Comparison of ENCODE assay signal across 11 cellular contexts in the genomic region with DNA sequence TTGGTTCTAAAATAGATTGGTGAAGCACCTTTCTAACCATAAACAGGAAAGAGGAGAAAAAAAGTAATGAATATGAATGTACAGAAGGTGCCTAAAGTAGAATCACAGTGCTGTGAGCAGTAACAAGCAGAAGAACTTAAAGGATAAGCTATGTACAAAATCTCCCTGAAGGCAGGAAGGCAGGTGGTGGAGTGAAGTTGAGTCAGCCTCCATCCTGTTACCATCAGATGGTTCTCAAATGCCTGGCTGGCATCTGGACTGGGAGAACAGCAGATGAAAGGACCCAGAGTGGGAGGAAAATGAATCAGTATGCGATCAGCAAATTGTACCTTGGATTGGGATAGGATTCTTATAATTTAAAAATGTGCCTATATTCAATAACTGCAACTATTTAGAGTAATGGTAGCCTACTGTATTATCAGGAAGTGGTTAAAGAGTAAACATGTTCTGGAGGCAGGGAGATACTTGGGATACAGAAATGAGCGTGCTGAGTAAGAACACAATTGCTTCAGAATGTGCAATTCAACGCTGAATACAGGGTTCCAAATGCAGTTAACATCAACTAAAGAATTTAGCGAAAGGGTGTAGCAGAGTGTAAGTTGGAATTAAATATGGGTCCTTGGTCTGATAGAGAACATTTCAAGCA. TPM values are rescaled to one million over a fixed set of nuclear protein-coding genes. Genes with fewer than 3 reads are reported as not detected.
DNase-seq lines count a peak whose midpoint lies in the region; ATAC-seq and TF ChIP-seq lines count a peak whose summit lies in the region.
"Had no signal": no experiment of that assay in that cellular context is flagged by ENCODE, and none has a peak within 500 bp of the region (broad histone marks: within the 10 kb centered on the region; RNA-seq: fewer than 3 reads in every experiment).

No MANE protein-coding gene starts in this region.

- no peak for DNase-seq in stimulated activated naive CD8-positive, alpha-beta T cell treated with anti-CD3 and anti-CD28 coated beads, Interleukin-15, amount 100 ng/mL, for 72 hours
- DNase-seq in ascending aorta (ENCODE audit: low spot score in 2 of 2) (no peak), mesenchymal stem cell (no peak)
- no peak for DNase-seq in activated CD4-positive, alpha-beta T cell treated with anti-CD3 and anti-CD28 coated beads, Interleukin-2, amount 50 U/mL, for 48 hours
- DNase-seq in stimulated activated CD4-positive, alpha-beta T cell treated with anti-CD3 and anti-CD28 coated beads, Interleukin-2, amount 100 ng/mL, for 24 hours, result no peak
- DNase-seq: activated CD4-positive, alpha-beta T cell treated with anti-CD3 and anti-CD28 coated beads for 4 hours; right lobe of liver had no signal

- 89% methylated on average over 2 of the region's 4 CpGs for WGBS in mesenchymal stem cell

- H2AFZ ChIP-seq in mesenchymal stem cell (ENCODE audit: low read depth, low read length), result no peak overlapping the region

- H3K27me3 ChIP-seq in ascending aorta (no peaks in the 10 kb centered on the region), mesenchymal stem cell (ENCODE audit: control insufficient read depth in 1 of 2, insufficient read depth in 1 of 2, low read length in 2 of 2) (no peaks in the 10 kb centered on the region)
- H3K27me3 ChIP-seq: right lobe of liver had no signal

- intact Hi-C loops in ascending aorta (cut with DNase I), result loop anchor here (5.0 kb wide), 3 partner anchors 44 to 344 kb away; a partner anchor contains a TSS

- H2BK5ac ChIP-seq in mesenchymal stem cell (ENCODE audit: low read depth, low read length, poor library complexity, severe bottlenecking), result no peak overlapping the region

- no peak overlapping the region for H3K18ac ChIP-seq in mesenchymal stem cell (ENCODE audit: low read depth in 1 of 2, low read length in 2 of 2)

- no peak overlapping the region for H3K14ac ChIP-seq in mesenchymal stem cell (ENCODE audit: low read length in 2 of 2)

- peak overlapping the region; percentile 87 for H3K4me3 Mint-ChIP-seq in stimulated activated naive CD8-positive, alpha-beta T cell treated with anti-CD3 and anti-CD28 coated beads, Interleukin-15, Interleukin-2, amounts not matched to agents 100 ng/mL and 50 ng/mL, for 24 hours
- peak overlapping the region in 1 of 2 donors; percentile 36 for H3K4me3 Mint-ChIP-seq in stimulated activated naive CD8-positive, alpha-beta T cell treated with anti-CD3 and anti-CD28 coated beads, Interleukin-15, amount 100 ng/mL, for 72 hours

- no peak overlapping the region for H3K4ac ChIP-seq in mesenchymal stem cell (ENCODE audit: low read depth in 1 of 2, low read length in 2 of 2)

- peak overlapping the region in 1 of 2 donors; percentile 98 for H3K4me3 ChIP-seq in ascending aorta
- H3K4me3 ChIP-seq in mesenchymal stem cell (ENCODE audit: insufficient read depth in 1 of 2, low read depth in 1 of 2, low read length in 2 of 2), result peak overlapping the region in 1 of 2 experiments; percentile 88

- H3K36me3 ChIP-seq in ascending aorta (no peaks in the 10 kb centered on the region), mesenchymal stem cell (ENCODE audit: control insufficient read depth in 1 of 2, insufficient read depth in 2 of 2, low read depth in 1 of 2, low read length in 2 of 2) (no peaks in the 10 kb centered on the region)
- H3K36me3 ChIP-seq: right lobe of liver had no signal

- peak overlapping the region; percentile 98 for H3K9ac ChIP-seq in mesenchymal stem cell (ENCODE audit: low read length)

- no peak for TF ChIP-seq CTCF in ascending aorta (IDR thresholded peaks at IDR 0.05)

- no peaks in the 10 kb centered on the region for H3K9me3 Mint-ChIP-seq in stimulated activated naive CD8-positive, alpha-beta T cell treated with anti-CD3 and anti-CD28 coated beads, Interleukin-15, Interleukin-2, amounts not matched to agents 100 ng/mL and 50 ng/mL, for 24 hours
- H3K9me3 Mint-ChIP-seq in stimulated activated naive CD8-positive, alpha-beta T cell treated with anti-CD3 and anti-CD28 coated beads, Interleukin-15, amount 100 ng/mL, for 72 hours, result peaks cover 0 to 2% of the 10 kb centered on the region in 2 donors

- H3K9me3 ChIP-seq in ascending aorta (no peaks in the 10 kb centered on the region), mesenchymal stem cell (ENCODE audit: control insufficient read depth, low read length) (no peaks in the 10 kb centered on the region)
- H3K9me3 ChIP-seq: right lobe of liver had no signal

- no peak overlapping the region for H3K27ac Mint-ChIP-seq in stimulated activated naive CD8-positive, alpha-beta T cell treated with anti-CD3 and anti-CD28 coated beads, Interleukin-15, Interleukin-2, amounts not matched to agents 100 ng/mL and 50 ng/mL, for 24 hours
- no peak overlapping the region for H3K27ac Mint-ChIP-seq in stimulated activated naive CD8-positive, alpha-beta T cell treated with anti-CD3 and anti-CD28 coated beads, Interleukin-15, amount 100 ng/mL, for 72 hours

- no peak overlapping the region for H4K8ac ChIP-seq in mesenchymal stem cell (ENCODE audit: low read length)

- no peak overlapping the region for H2BK120ac ChIP-seq in mesenchymal stem cell (ENCODE audit: low read depth, low read length)

- H3K79me1 ChIP-seq in mesenchymal stem cell (replicated peaks; ENCODE audit: low read length, poor library complexity, severe bottlenecking), result no peaks in the 10 kb centered on the region

- peaks cover 44% of the 10 kb centered on the region for H3K4me1 Mint-ChIP-seq in stimulated activated naive CD8-positive, alpha-beta T cell treated with anti-CD3 and anti-CD28 coated beads, Interleukin-15, Interleukin-2, amounts not matched to agents 100 ng/mL and 50 ng/mL, for 24 hours (ENCODE audit: low read depth)
- H3K4me1 Mint-ChIP-seq in stimulated activated naive CD8-positive, alpha-beta T cell treated with anti-CD3 and anti-CD28 coated beads, Interleukin-15, amount 100 ng/mL, for 72 hours, result peaks cover 38% of the 10 kb centered on the region

- no peak for ATAC-seq in stimulated activated naive CD8-positive, alpha-beta T cell treated with anti-CD3 and anti-CD28 coated beads, Interleukin-15, amount 100 ng/mL, for 72 hours
- ATAC-seq in GM18867 (IDR thresholded peaks at IDR 0.05; ENCODE audit: unreplicated experiment) (no peak), GM21360 (IDR thresholded peaks at IDR 0.05; ENCODE audit: unreplicated experiment) (no peak)

- H2BK15ac ChIP-seq in mesenchymal stem cell (ENCODE audit: low read depth, poor library complexity, severe bottlenecking), result no peak overlapping the region

- peaks cover 52% of the 10 kb centered on the region for H3K27me3 Mint-ChIP-seq in stimulated activated naive CD8-positive, alpha-beta T cell treated with anti-CD3 and anti-CD28 coated beads, Interleukin-15, Interleukin-2, amounts not matched to agents 100 ng/mL and 50 ng/mL, for 24 hours
- H3K27me3 Mint-ChIP-seq in stimulated activated naive CD8-positive, alpha-beta T cell treated with anti-CD3 and anti-CD28 coated beads, Interleukin-15, amount 100 ng/mL, for 72 hours, result peaks cover 58% of the 10 kb centered on the region

- no peaks in the 10 kb centered on the region for H3K36me3 Mint-ChIP-seq in stimulated activated naive CD8-positive, alpha-beta T cell treated with anti-CD3 and anti-CD28 coated beads, Interleukin-15, Interleukin-2, amounts not matched to agents 100 ng/mL and 50 ng/mL, for 24 hours (ENCODE audit: low read depth)

- peaks cover 0 to 8% of the 10 kb centered on the region in 2 donors for H3K4me1 ChIP-seq in ascending aorta
- peaks cover 4% of the 10 kb centered on the region for H3K4me1 ChIP-seq in mesenchymal stem cell (ENCODE audit: control insufficient read depth, insufficient read depth, low read depth, low read length)

- H3K23ac ChIP-seq in mesenchymal stem cell (ENCODE audit: low read length in 2 of 2), result no peak overlapping the region

- H4K91ac ChIP-seq in mesenchymal stem cell (ENCODE audit: low read length), result no peak overlapping the region

- H3K27ac ChIP-seq in ascending aorta (peak overlapping the region; percentile 87 to 95), mesenchymal stem cell (ENCODE audit: low read length, poor library complexity, severe bottlenecking) (no peak overlapping the region)
- H3K27ac ChIP-seq: C4-2B had no signal

- H3K4me2 ChIP-seq in mesenchymal stem cell (ENCODE audit: low read length, poor library complexity, severe bottlenecking), result no peak overlapping the region

- H2BK12ac ChIP-seq in mesenchymal stem cell (ENCODE audit: low read length in 2 of 2), result peak overlapping the region in 1 of 2 experiments; percentile 21

- H2AK5ac ChIP-seq in mesenchymal stem cell (ENCODE audit: low read length, severe bottlenecking), result no peak overlapping the region

RNA-seq across cellular contexts. Expression of a gene that starts 21.1 kb away (rescaled TPM):
- total RNA-seq in ascending aorta, result 11.8 TPM
- polyA plus RNA-seq in mesenchymal stem cell (2013, experiment 1 of 2), result 11.6 TPM
- 9.9 TPM for polyA plus RNA-seq in mesenchymal stem cell (2013, experiment 2 of 2)
